In the genomic region with DNA sequence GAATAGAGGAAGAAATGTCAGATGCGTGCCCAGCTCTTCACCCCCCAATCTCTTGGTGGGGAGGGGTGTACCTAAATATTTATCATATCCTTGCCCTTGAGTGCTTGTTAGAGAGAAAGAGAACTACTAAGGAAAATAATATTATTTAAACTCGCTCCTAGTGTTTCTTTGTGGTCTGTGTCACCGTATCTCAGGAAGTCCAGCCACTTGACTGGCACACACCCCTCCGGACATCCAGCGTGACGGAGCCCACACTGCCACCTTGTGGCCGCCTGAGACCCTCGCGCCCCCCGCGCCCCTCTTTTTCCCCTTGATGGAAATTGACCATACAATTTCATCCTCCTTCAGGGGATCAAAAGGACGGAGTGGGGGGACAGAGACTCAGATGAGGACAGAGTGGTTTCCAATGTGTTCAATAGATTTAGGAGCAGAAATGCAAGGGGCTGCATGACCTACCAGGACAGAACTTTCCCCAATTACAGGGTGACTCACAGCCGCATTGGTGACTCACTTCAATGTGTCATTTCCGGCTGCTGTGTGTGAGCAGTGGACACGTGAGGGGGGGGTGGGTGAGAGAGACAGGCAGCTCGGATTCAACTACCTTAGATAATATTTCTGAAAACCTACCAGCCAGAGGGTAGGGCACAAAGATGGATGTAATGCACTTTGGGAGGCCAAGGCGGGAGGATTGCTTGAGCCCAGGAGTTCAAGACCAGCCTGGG, we compare ENCODE assay signal across 8 cellular contexts. TPM values are rescaled to one million over a fixed set of nuclear protein-coding genes. Genes with fewer than 3 reads are reported as not detected.
DNase-seq lines count a peak whose midpoint lies in the region; ATAC-seq and TF ChIP-seq lines count a peak whose summit lies in the region.

No MANE protein-coding gene starts in this region.

- intact Hi-C loops in OCI-LY7 (cut with micrococcal nuclease; ENCODE audit: unreplicated experiment): loop anchor here (2.0 to 5.0 kb wide), 2 partner anchors 51 to 244 kb away; a partner anchor contains a TSS

- H3K27ac Mint-ChIP-seq in neural crest cell (ENCODE audit: unreplicated experiment): peak overlapping the region; percentile 98

- H3K9me3 ChIP-seq in OCI-LY7 (ENCODE audit: low read length) (no peaks in the 10 kb centered on the region), stomach smooth muscle (ENCODE audit: control insufficient read depth in 2 of 2, low read length in 2 of 2) (no peaks in the 10 kb centered on the region)

- BruUV-seq in OCI-LY7 (replicated peaks; lab: Mats Ljungman, UMichigan): no TSS peak

- peaks cover 0 to 2% of the 10 kb centered on the region in 2 donors for H3K27me3 ChIP-seq in stomach smooth muscle (ENCODE audit: control insufficient read depth in 1 of 2, insufficient read depth in 2 of 2, low read length in 2 of 2)

- peaks cover 8% of the 10 kb centered on the region for H3K4me1 ChIP-seq in OCI-LY7 (ENCODE audit: insufficient read depth, low read length, poor library complexity, severe bottlenecking)
- peaks cover 8% of the 10 kb centered on the region for H3K4me1 ChIP-seq in stomach smooth muscle (ENCODE audit: control insufficient read depth, insufficient read depth, low read length)

- H3K36me3 Mint-ChIP-seq in neural crest cell (ENCODE audit: low read depth): no peaks in the 10 kb centered on the region

- peaks cover 36% of the 10 kb centered on the region for H3K4me1 Mint-ChIP-seq in neural crest cell

- no peak overlapping the region for H3K27ac ChIP-seq in OCI-LY7 (ENCODE audit: low read depth, low read length, poor library complexity, severe bottlenecking)
- H3K27ac ChIP-seq in stomach smooth muscle (ENCODE audit: low read length): no peak overlapping the region

- H3K9me3 Mint-ChIP-seq in neural crest cell: no peaks in the 10 kb centered on the region

- ATAC-seq in HG03439 (IDR thresholded peaks at IDR 0.05; ENCODE audit: unreplicated experiment) (peak; percentile 69), esophagus mucosa (peak; percentile 90)

- H3K36me3 ChIP-seq in OCI-LY7 (ENCODE audit: insufficient read depth, low read length) (no peaks in the 10 kb centered on the region), stomach smooth muscle (ENCODE audit: control insufficient read depth in 2 of 2, insufficient read depth in 2 of 2, low read length in 2 of 2) (no peaks in the 10 kb centered on the region)

- H2AFZ ChIP-seq in OCI-LY7 (ENCODE audit: low read length): peak overlapping the region; percentile 64; the same call in 1 of the 2 replicates

- no peaks in the 10 kb centered on the region for H4K20me1 ChIP-seq in OCI-LY7 (ENCODE audit: insufficient read depth, low read length)

- no peaks in the 10 kb centered on the region for H3K9me2 ChIP-seq in OCI-LY7 (ENCODE audit: insufficient read depth, low read length)

- H3K79me2 ChIP-seq in OCI-LY7 (ENCODE audit: insufficient read depth, low read depth, low read length): no peaks in the 10 kb centered on the region

- peaks cover 4% of the 10 kb centered on the region for H3K27me3 Mint-ChIP-seq in neural crest cell (ENCODE audit: low read depth)

- H3K4me3 Mint-ChIP-seq in neural crest cell: peak overlapping the region; percentile 65

- H3K9ac ChIP-seq in stomach smooth muscle (ENCODE audit: low read length in 2 of 2): peak overlapping the region; percentile 21 to 52

- peak overlapping the region; percentile 47; the same call in 1 of the 2 replicates for H3K4me2 ChIP-seq in OCI-LY7 (ENCODE audit: low read length)

- CTCF ChIA-PET in OCI-LY7 (lab: Charles Lee; ENCODE audit: unreplicated experiment): no interaction called here

- POLR2A ChIA-PET in OCI-LY7 (lab: Charles Lee): no interaction called here

- TF ChIP-seq CTCF in OCI-LY7 (conservative IDR thresholded peaks at IDR 0.05; ENCODE audit: low read length) (peak; percentile 94), neural crest cell (conservative IDR thresholded peaks at IDR 0.05) (peak; percentile 80)

- peak; percentile 87 for DNase-seq in NK-92 treated with Interleukin-12 subunit alpha and Interleukin-12 subunit beta, amount 100 ng/mL, for 24 hours (lab: John Stamatoyannopoulos, UW)
- DNase-seq in NK-92 (lab: John Stamatoyannopoulos, UW; ENCODE audit: unreplicated experiment) (no peak), OCI-LY7 (ENCODE audit: low spot score) (peak; percentile 55), activated T-cell treated with anti-CD3 and anti-CD28 coated beads for 1 hour (ENCODE audit: low read depth) (peak; percentile 72), neural crest cell (ENCODE audit: low read depth, low spot score) (peak; percentile 68)

- H3K4me3 ChIP-seq in OCI-LY7 (ENCODE audit: low read depth, low read length, poor library complexity, severe bottlenecking): peak overlapping the region; percentile 22
- H3K4me3 ChIP-seq in stomach smooth muscle (ENCODE audit: low read length in 2 of 2): peak overlapping the region; percentile 49 to 52

RNA-seq across cellular contexts. Expression of a gene that starts 11.4 kb away (rescaled TPM):
- not detected in 2 replicates for total RNA-seq in OCI-LY7 (2014; rRNA removed; shearing (Covaris generic))
- 0.30 and 0.42 TPM in 2 replicates for total RNA-seq in OCI-LY7 (2022)
- 5.3 TPM for total RNA-seq in esophagus mucosa
- 0.07 TPM in 1 of 2 replicates, not detected in the other for total RNA-seq in neural crest cell

RNA-seq across cellular contexts. Expression of a gene that starts 16.0 kb away (rescaled TPM):
- total RNA-seq in OCI-LY7 (2014; rRNA removed; shearing (Covaris generic)): 57.9 and 88.0 TPM in 2 replicates
- total RNA-seq in OCI-LY7 (2022) (58.3 and 67.3 TPM in 2 replicates), esophagus mucosa (60.4 TPM), neural crest cell (78.8 and 90.1 TPM in 2 replicates)

RNA-seq across cellular contexts. Expression of a gene that starts 27.1 kb away (rescaled TPM):
- not detected in 2 replicates for total RNA-seq in OCI-LY7 (2014; rRNA removed; shearing (Covaris generic))
- 1.5 TPM in 2 replicates for total RNA-seq in OCI-LY7 (2022)
- total RNA-seq in esophagus mucosa: not detected
- 8.7 and 9.1 TPM in 2 replicates for total RNA-seq in neural crest cell

RNA-seq across cellular contexts. Expression of a gene that starts 41.8 kb away (rescaled TPM):
- total RNA-seq in OCI-LY7 (2014; rRNA removed; shearing (Covaris generic)): 0.22 TPM in 1 of 2 replicates, not detected in the other
- total RNA-seq in OCI-LY7 (2022) (not detected in 2 replicates), esophagus mucosa (not detected), neural crest cell (0.70 and 1.7 TPM in 2 replicates)

RNA-seq across cellular contexts. Expression of a gene that starts 53.0 kb away (rescaled TPM):
- total RNA-seq in OCI-LY7 (2014; rRNA removed; shearing (Covaris generic)): 15.6 and 16.7 TPM in 2 replicates
- total RNA-seq in OCI-LY7 (2022) (47.3 and 51.9 TPM in 2 replicates), esophagus mucosa (14.3 TPM), neural crest cell (16.0 and 17.2 TPM in 2 replicates)
